ENCODE assay signal across 1 cellular context in genomic region chr1:169105434-169106094, GRCh38.
TF ChIP-seq lines count a peak whose summit lies in the region.

No MANE protein-coding gene starts in this region.

TF ChIP-seq in H1, 55 proteins besides CTCF, POLR2A, EP300 and RAD21 (continued from another document):
- TF ChIP-seq RBBP5 (IDR thresholded peaks at IDR 0.05; ENCODE audit: borderline replicate concordance, low read depth, low read length) (peak; percentile 81; the same call in 1 of the 2 replicates), EZH2 (IDR thresholded peaks at IDR 0.05; ENCODE audit: low read depth, low read length, severe bottlenecking) (no peak), FOSL1 (IDR thresholded peaks at IDR 0.05; ENCODE audit: insufficient read depth, low read depth, low read length) (no peak), SAP30 (IDR thresholded peaks at IDR 0.05; ENCODE audit: insufficient read depth, insufficient replicate concordance, low read length) (no peak), SIX5 (IDR thresholded peaks at IDR 0.05; ENCODE audit: low read depth, low read length) (no peak), POLR2AphosphoS5 (IDR thresholded peaks at IDR 0.05; ENCODE audit: low read depth, low read length) (peak; percentile 28), SP4 (IDR thresholded peaks at IDR 0.05; ENCODE audit: low read length) (no peak), PHF8 (conservative IDR thresholded peaks at IDR 0.05; ENCODE audit: low read depth, low read length) (peak; percentile 77), SP2 (IDR thresholded peaks at IDR 0.05; ENCODE audit: low read length) (no peak), CHD1 (IDR thresholded peaks at IDR 0.05; ENCODE audit: low read depth, low read length) (no peak), TCF12 (IDR thresholded peaks at IDR 0.05; ENCODE audit: low read depth, low read length) (no peak), TAF1 (IDR thresholded peaks at IDR 0.05; ENCODE audit: low read depth, low read length) (peak; percentile 25), ZNF274 (IDR thresholded peaks at IDR 0.05; ENCODE audit: borderline replicate concordance, extremely low read depth, low read length) (no peak), SUZ12 (IDR thresholded peaks at IDR 0.05; ENCODE audit: low read length) (no peak), KDM5A (IDR thresholded peaks at IDR 0.05; ENCODE audit: low read length) (no peak), SIRT6 (IDR thresholded peaks at IDR 0.05; ENCODE audit: low read length) (no peak), RFX5 (IDR thresholded peaks at IDR 0.05; ENCODE audit: borderline replicate concordance, low read depth, low read length) (no peak), TEAD4 (IDR thresholded peaks at IDR 0.05; ENCODE audit: low read depth, low read length) (0 out of 2 replicates have a peak, but pooled peaks have one; percentile 17), JUN (IDR thresholded peaks at IDR 0.05; ENCODE audit: low read depth, low read length) (no peak), SP1 (IDR thresholded peaks at IDR 0.05; ENCODE audit: low read depth, low read length) (no peak), CHD7 (IDR thresholded peaks at IDR 0.05; ENCODE audit: insufficient replicate concordance, low read length) (no peak), USF2 (IDR thresholded peaks at IDR 0.05; ENCODE audit: low read length) (peak; percentile 60; the same call in 1 of the 2 replicates), JUND (IDR thresholded peaks at IDR 0.05; ENCODE audit: low read length) (no peak), CTBP2 (IDR thresholded peaks at IDR 0.05; ENCODE audit: borderline replicate concordance, insufficient read depth, insufficient read length, low read length) (no peak), MAFK (IDR thresholded peaks at IDR 0.05; ENCODE audit: low read depth, low read length) (no peak), HDAC6 (IDR thresholded peaks at IDR 0.05; ENCODE audit: low read depth, low read length) (no peak), ASH2L (IDR thresholded peaks at IDR 0.05; ENCODE audit: low read length) (peak; percentile 77), NANOG (IDR thresholded peaks at IDR 0.05; ENCODE audit: insufficient read depth, low read depth, low read length, poor library complexity, severe bottlenecking) (no peak), GTF2F1 (IDR thresholded peaks at IDR 0.05; ENCODE audit: borderline replicate concordance, low read depth, low read length) (no peak), HDAC2 (IDR thresholded peaks at IDR 0.05; ENCODE audit: borderline replicate concordance in 1 of 2, low read depth in 2 of 2, low read length in 2 of 2) (peak in 1 of 2 experiments; percentile 31; a peak in 1 of 4 replicates), RXRA (IDR thresholded peaks at IDR 0.05; ENCODE audit: insufficient read depth, low read depth, low read length) (no peak), TBP (IDR thresholded peaks at IDR 0.05; ENCODE audit: low read depth, low read length) (no peak), NRF1 (IDR thresholded peaks at IDR 0.05; ENCODE audit: low read depth, low read length) (peak; percentile 28; the same call in 1 of the 2 replicates), CREB1 (IDR thresholded peaks at IDR 0.05) (no peak; the same call in 1 of the 2 replicates), BRCA1 (IDR thresholded peaks at IDR 0.05; ENCODE audit: low read depth, low read length) (no peak), CBX8 (IDR thresholded peaks at IDR 0.05; ENCODE audit: borderline replicate concordance, low read depth, low read length) (no peak), EGR1 (IDR thresholded peaks at IDR 0.05; ENCODE audit: borderline replicate concordance, low read depth, low read length) (no peak), SIN3A (conservative IDR thresholded peaks at IDR 0.05 in 1 of 2, IDR thresholded peaks at IDR 0.05 in 1 of 2; ENCODE audit: low read depth in 1 of 2, low read length in 2 of 2) (no peak; a peak in 1 of 4 replicates), POU5F1 (IDR thresholded peaks at IDR 0.05; ENCODE audit: low read depth, low read length) (no peak), BCL11A (IDR thresholded peaks at IDR 0.05; ENCODE audit: low read depth in 2 of 2, low read length in 2 of 2) (no peak), SRF (IDR thresholded peaks at IDR 0.05; ENCODE audit: low read depth, low read length) (no peak), CEBPB (IDR thresholded peaks at IDR 0.05; ENCODE audit: low read depth, low read length) (no peak), KDM1A (IDR thresholded peaks at IDR 0.05; ENCODE audit: borderline replicate concordance, low read length) (0 out of 2 replicates have a peak, but pooled peaks have one; percentile 27), RNF2 (IDR thresholded peaks at IDR 0.05; ENCODE audit: borderline replicate concordance, low read depth, low read length, missing control alignments, poor library complexity, severe bottlenecking) (no peak), CHD2 (IDR thresholded peaks at IDR 0.05; ENCODE audit: low read length) (no peak), CBX5 (IDR thresholded peaks at IDR 0.05; ENCODE audit: low read depth, low read length) (no peak), KDM4A (IDR thresholded peaks at IDR 0.05; ENCODE audit: low read depth, low read length, severe bottlenecking) (peak; percentile 84), TAF7 (optimal IDR thresholded peaks at IDR 0.05; ENCODE audit: borderline replicate concordance, low read depth, low read length) (no peak), YY1 (IDR thresholded peaks at IDR 0.05; ENCODE audit: low read depth, low read length) (0 out of 2 replicates have a peak, but pooled peaks have one; percentile 4)
- TF ChIP-seq, protein P1, sequence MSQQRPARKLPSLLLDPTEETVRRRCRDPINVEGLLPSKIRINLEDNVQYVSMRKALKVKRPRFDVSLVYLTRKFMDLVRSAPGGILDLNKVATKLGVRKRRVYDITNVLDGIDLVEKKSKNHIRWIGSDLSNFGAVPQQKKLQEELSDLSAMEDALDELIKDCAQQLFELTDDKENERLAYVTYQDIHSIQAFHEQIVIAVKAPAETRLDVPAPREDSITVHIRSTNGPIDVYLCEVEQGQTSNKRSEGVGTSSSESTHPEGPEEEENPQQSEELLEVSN (IDR thresholded peaks at IDR 0.05), result peak; percentile 67; the same call in 1 of the 2 replicates
- TF ChIP-seq, protein P2, sequence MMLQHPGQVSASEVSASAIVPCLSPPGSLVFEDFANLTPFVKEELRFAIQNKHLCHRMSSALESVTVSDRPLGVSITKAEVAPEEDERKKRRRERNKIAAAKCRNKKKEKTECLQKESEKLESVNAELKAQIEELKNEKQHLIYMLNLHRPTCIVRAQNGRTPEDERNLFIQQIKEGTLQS (IDR thresholded peaks at IDR 0.05; ENCODE audit: insufficient read depth, low read depth, low read length), result no peak; the same call in 1 of the 2 replicates
- TF ChIP-seq, protein P3, sequence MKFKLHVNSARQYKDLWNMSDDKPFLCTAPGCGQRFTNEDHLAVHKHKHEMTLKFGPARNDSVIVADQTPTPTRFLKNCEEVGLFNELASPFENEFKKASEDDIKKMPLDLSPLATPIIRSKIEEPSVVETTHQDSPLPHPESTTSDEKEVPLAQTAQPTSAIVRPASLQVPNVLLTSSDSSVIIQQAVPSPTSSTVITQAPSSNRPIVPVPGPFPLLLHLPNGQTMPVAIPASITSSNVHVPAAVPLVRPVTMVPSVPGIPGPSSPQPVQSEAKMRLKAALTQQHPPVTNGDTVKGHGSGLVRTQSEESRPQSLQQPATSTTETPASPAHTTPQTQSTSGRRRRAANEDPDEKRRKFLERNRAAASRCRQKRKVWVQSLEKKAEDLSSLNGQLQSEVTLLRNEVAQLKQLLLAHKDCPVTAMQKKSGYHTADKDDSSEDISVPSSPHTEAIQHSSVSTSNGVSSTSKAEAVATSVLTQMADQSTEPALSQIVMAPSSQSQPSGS (IDR thresholded peaks at IDR 0.05; ENCODE audit: low read length), result no peak
- TF ChIP-seq, protein P4, sequence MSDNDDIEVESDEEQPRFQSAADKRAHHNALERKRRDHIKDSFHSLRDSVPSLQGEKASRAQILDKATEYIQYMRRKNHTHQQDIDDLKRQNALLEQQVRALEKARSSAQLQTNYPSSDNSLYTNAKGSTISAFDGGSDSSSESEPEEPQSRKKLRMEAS (IDR thresholded peaks at IDR 0.05), result peak; percentile 57
TF ChIP-seq in H1: peak in this region for 14.
